In the genomic region with DNA sequence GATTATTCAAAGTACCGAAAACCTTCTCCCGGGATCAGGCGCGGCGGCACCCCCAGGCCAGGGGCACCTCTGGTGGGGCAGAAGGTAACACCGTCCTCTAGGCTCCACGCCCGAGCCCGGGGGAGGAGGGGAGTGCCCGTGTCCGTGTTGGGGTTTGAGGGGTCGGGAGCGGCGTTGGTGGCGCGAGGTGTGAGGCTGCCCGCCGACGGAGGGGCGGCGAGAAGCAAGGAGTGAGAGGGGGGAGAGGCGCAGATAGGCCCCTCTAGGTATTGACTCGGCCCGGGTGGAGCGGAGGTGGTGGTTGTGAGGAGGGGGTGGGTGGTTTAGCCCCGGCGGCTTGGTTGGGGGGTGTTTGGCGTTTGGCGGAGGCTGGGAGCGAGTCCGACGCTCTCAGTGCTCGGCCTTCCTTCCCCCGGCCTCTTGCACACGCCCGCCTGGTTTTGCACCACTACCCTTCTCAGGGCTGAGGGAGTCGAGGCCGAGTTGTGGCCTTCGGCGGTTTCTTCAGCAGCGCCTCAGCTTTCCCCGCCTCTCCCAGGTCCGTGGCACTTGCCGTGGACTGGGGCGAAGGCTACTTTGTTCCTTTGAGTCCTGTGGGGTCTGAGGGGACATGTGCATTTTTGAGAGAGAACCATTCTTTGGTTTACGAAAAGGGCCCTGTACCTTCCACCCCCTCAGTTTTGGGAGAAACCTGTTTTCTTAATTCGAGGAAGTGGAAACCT, we compare ENCODE assay signal across 8 cellular contexts. TPM values are rescaled to one million over a fixed set of nuclear protein-coding genes. Genes with fewer than 3 reads are reported as not detected.
DNase-seq lines count a peak whose midpoint lies in the region; ATAC-seq and TF ChIP-seq lines count a peak whose summit lies in the region.

No MANE protein-coding gene starts in this region.

- H3K36me3 ChIP-seq in GM06990 (ENCODE audit: control insufficient read depth, insufficient read depth, low read length) (no peaks in the 10 kb centered on the region), HAP-1 (replicated peaks) (peaks cover 25% of the 10 kb centered on the region), OCI-LY7 (ENCODE audit: insufficient read depth, low read length) (peaks cover 40% of the 10 kb centered on the region), iPS-15b (ENCODE audit: control insufficient read depth, insufficient read depth, low read length) (no peaks in the 10 kb centered on the region), gastrocnemius medialis (no peaks in the 10 kb centered on the region)

- BruUV-seq in OCI-LY7 (replicated peaks; lab: Mats Ljungman, UMichigan) = no TSS peak

- no peaks in the 10 kb centered on the region for H3K9me3 ChIP-seq in HAP-1
- no peaks in the 10 kb centered on the region for H3K9me3 ChIP-seq in OCI-LY7 (ENCODE audit: low read length)
- H3K9me3 ChIP-seq in iPS-15b (ENCODE audit: control insufficient read depth, insufficient read depth, low read length) = no peaks in the 10 kb centered on the region
- H3K9me3 ChIP-seq in gastrocnemius medialis = no peaks in the 10 kb centered on the region

- intact Hi-C loops in OCI-LY7 (cut with micrococcal nuclease; ENCODE audit: unreplicated experiment) = loop anchor here (10.0 kb wide), 1 partner anchor 489 kb away; no protein-coding TSS in a partner anchor
- intact Hi-C loops in gastrocnemius medialis (cut with DNase I; ENCODE audit: low total_unique reads) = loop anchor here (2.0 kb wide), 1 partner anchor 1179 kb away; the partner anchor contains the start of gene IL6ST

- DNase-seq in GM06990 (ENCODE audit: extremely low read depth, insufficient read length) (no peak), HAP-1 (ENCODE audit: low spot score in 2 of 2) (no peak), OCI-LY7 (ENCODE audit: low spot score) (peak; percentile 69), astrocyte of the cerebellum (ENCODE audit: low read depth) (no peak), gastrocnemius medialis (no peak), activated gamma-delta T cell treated with Interleukin-2 at 50 U/mL for 16 hours (no peak)

- H3K9ac ChIP-seq in iPS-15b (ENCODE audit: low read depth, low read length) = peak overlapping the region; percentile 99

- TF ChIP-seq POLR2A in gastrocnemius medialis (IDR thresholded peaks at IDR 0.05) = no peak

- H3K4me1 ChIP-seq in HAP-1 (peaks cover 10% of the 10 kb centered on the region; the same call in 1 of the 2 replicates), OCI-LY7 (ENCODE audit: insufficient read depth, low read length, poor library complexity, severe bottlenecking) (peaks cover 13% of the 10 kb centered on the region), iPS-15b (ENCODE audit: control insufficient read depth, insufficient read depth, low read length) (no peaks in the 10 kb centered on the region), gastrocnemius medialis (peaks cover 33 to 43% of the 10 kb centered on the region in 2 donors)

- H4K20me1 ChIP-seq in OCI-LY7 (ENCODE audit: insufficient read depth, low read length) = peaks cover 44% of the 10 kb centered on the region

- TF ChIP-seq CTCF in GM06990 (IDR thresholded peaks at IDR 0.05; ENCODE audit: insufficient read depth, low read length, poor library complexity, severe bottlenecking) (no peak), OCI-LY7 (conservative IDR thresholded peaks at IDR 0.05; ENCODE audit: low read length) (no peak), astrocyte of the cerebellum (IDR thresholded peaks at IDR 0.05; ENCODE audit: low read depth, low read length, missing control alignments) (no peak), gastrocnemius medialis (IDR thresholded peaks at IDR 0.05 in 4 of 5, conservative IDR thresholded peaks at IDR 0.05 in 1 of 5) (no peak)

- no peaks in the 10 kb centered on the region for H3K27me3 ChIP-seq in GM06990 (replicated peaks; ENCODE audit: control insufficient read depth, insufficient read depth, low read length)
- H3K27me3 ChIP-seq in HAP-1 (ENCODE audit: low read depth) = no peaks in the 10 kb centered on the region
- H3K27me3 ChIP-seq in iPS-15b (ENCODE audit: control insufficient read depth, insufficient read depth, low read length) = no peaks in the 10 kb centered on the region
- no peaks in the 10 kb centered on the region for H3K27me3 ChIP-seq in gastrocnemius medialis

- in situ Hi-C loops in HAP-1 (cut with MboI; ENCODE audit: low sequenced_read_pairs) (no loop called here), astrocyte of the cerebellum (cut with HindIII; ENCODE audit: low sequenced_read_pairs) (no loop called here), gastrocnemius medialis (cut with MboI; ENCODE audit: low sequenced_read_pairs in 4 of 4) (no loop called here)

- H3K79me2 ChIP-seq in OCI-LY7 (ENCODE audit: insufficient read depth, low read depth, low read length) = peaks cover 68% of the 10 kb centered on the region

- ATAC-seq in gastrocnemius medialis (peak; percentile 16 to 28), GM18873 (IDR thresholded peaks at IDR 0.05; ENCODE audit: low FRiP score, unreplicated experiment) (no peak)

- no peaks in the 10 kb centered on the region for H3K9me2 ChIP-seq in OCI-LY7 (ENCODE audit: insufficient read depth, low read length)

- H3K4me2 ChIP-seq in OCI-LY7 (ENCODE audit: low read length) = peak overlapping the region; percentile 75

- POLR2A ChIA-PET in OCI-LY7 (lab: Charles Lee) = interaction anchor here (0.6 to 1.1 kb wide), 4 partner anchors 9 to 138 kb away, joined by 5 to 9 read pairs (median 6); no protein-coding TSS in a partner anchor

- H3K27ac ChIP-seq in OCI-LY7 (ENCODE audit: low read depth, low read length, poor library complexity, severe bottlenecking) = peak overlapping the region; percentile 93
- peak overlapping the region; percentile 98 to 100 (median 100) for H3K27ac ChIP-seq in gastrocnemius medialis

- CTCF ChIA-PET in OCI-LY7 (lab: Charles Lee; ENCODE audit: unreplicated experiment) = interaction anchor here (0.5 kb wide), 1 partner anchor 681 kb away, joined by 3 read pairs; no protein-coding TSS in a partner anchor

- peak overlapping the region; percentile 99 for H3K4me3 ChIP-seq in GM06990 (replicated peaks; ENCODE audit: low read depth, low read length)
- H3K4me3 ChIP-seq in HAP-1 = peak overlapping the region; percentile 99
- peak overlapping the region; percentile 93 for H3K4me3 ChIP-seq in OCI-LY7 (ENCODE audit: low read depth, low read length, poor library complexity, severe bottlenecking)
- H3K4me3 ChIP-seq in astrocyte of the cerebellum (ENCODE audit: low read depth, low read length) = peak overlapping the region; percentile 86
- peak overlapping the region; percentile 87 for H3K4me3 ChIP-seq in iPS-15b (ENCODE audit: low read depth, low read length)
- H3K4me3 ChIP-seq in gastrocnemius medialis = peak overlapping the region; percentile 84 to 99 (median 92)

- H2AFZ ChIP-seq in OCI-LY7 (ENCODE audit: low read length) = peak overlapping the region; percentile 97; the same call in 1 of the 2 replicates

RNA-seq across cellular contexts. Expression of gene GPBP1, which starts 0.4 kb away (rescaled TPM):
- total RNA-seq in OCI-LY7 (2014; rRNA removed; shearing (Covaris generic)) = 77.0 and 96.6 TPM in 2 replicates
- 99.2 and 109 TPM in 2 replicates for total RNA-seq in OCI-LY7 (2022)
- total RNA-seq in gastrocnemius medialis = 10 to 100 TPM; 40.4 to 58.0 (median 50.5) TPM
